In genomic region chrX:103616676-103617186, GRCh38 we compare ENCODE assay signal across 18 cellular contexts.
"Had no signal": no experiment of that assay in that cellular context is flagged by ENCODE, and none has a peak within 500 bp of the region (broad histone marks: within the 10 kb centered on the region; RNA-seq: fewer than 3 reads in every experiment).

No MANE protein-coding gene starts in this region.

- H3K4me1 ChIP-seq: sigmoid colon, upper lobe of left lung had no signal

- H3K27ac ChIP-seq: cardiac muscle cell, sigmoid colon, thoracic aorta, upper lobe of left lung, WERI-Rb-1 had no signal

- FAIRE-seq: keratinocyte had no signal

- H3K27me3 ChIP-seq: cardiac muscle cell, sigmoid colon, upper lobe of left lung had no signal

- ATAC-seq: activated naive CD4-positive, alpha-beta T cell treated with anti-CD3 and anti-CD28 coated beads, Interleukin-2, amount 50 U/mL, for 72 hours; effector memory CD8-positive, alpha-beta T cell; stimulated activated naive B cell treated with anti-CD40 and anti-IgM and Interleukin-4, amounts not matched to agents 10 μg/mL and 1 μg/mL and 100 μg/mL, for 72 hours had no signal

- H3K36me3 ChIP-seq: cardiac muscle cell, sigmoid colon, thoracic aorta, upper lobe of left lung, WERI-Rb-1 had no signal

- DNase-seq: activated CD4-positive, alpha-beta T cell treated with anti-CD3 and anti-CD28 coated beads for 1 hour; activated CD4-positive, alpha-beta T cell treated with anti-CD3 and anti-CD28 coated beads, Interleukin-2, amount 50 U/mL, for 4 hours; activated gamma-delta T cell treated with Interleukin-2 at 50 U/mL for 16 hours; dermis blood vessel endothelial cell; effector memory CD8-positive, alpha-beta T cell; foreskin melanocyte; glutamatergic neuron; hippocampal formation; sigmoid colon; stimulated activated naive B cell treated with anti-CD40 and anti-IgM and Interleukin-4, amounts not matched to agents 10 μg/mL and 1 μg/mL and 100 μg/mL, for 72 hours; T-helper 2 cell; upper lobe of left lung; WERI-Rb-1 had no signal

- H3K4me3 ChIP-seq: cardiac muscle cell, lung, sigmoid colon, thoracic aorta, upper lobe of left lung had no signal

- H3K9me3 ChIP-seq: sigmoid colon, thoracic aorta, upper lobe of left lung had no signal
